ENCODE assay signal across 28 cellular contexts in the genomic region with DNA sequence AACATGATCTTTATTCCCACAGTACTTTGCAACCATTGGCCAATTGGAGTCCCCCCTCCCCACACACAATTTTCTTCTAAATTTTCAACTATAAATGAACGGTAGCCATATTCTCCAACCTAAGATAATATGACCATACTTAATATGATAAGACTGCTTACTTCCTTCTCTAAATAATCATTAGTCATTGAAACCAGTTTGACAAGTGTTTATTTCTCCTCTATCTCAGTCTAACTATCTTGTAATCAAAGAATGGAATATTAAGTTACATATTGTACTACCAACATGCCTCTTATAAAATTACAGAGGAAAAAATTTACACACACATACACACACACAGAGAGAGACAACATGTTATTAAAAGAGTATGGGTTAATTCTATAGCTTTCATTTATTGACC.
"Had no signal": no experiment of that assay in that cellular context is flagged by ENCODE, and none has a peak within 500 bp of the region (broad histone marks: within the 10 kb centered on the region; RNA-seq: fewer than 3 reads in every experiment).

No MANE protein-coding gene starts in this region.

- H3K9me3 ChIP-seq: neutrophil, pancreas, prostate gland, right lobe of liver, sigmoid colon, suprapubic skin, testis, tibial artery, transverse colon, upper lobe of right lung, uterus had no signal

- H3K4me3 ChIP-seq: pancreas, prostate gland, right lobe of liver, sigmoid colon, smooth muscle cell, spleen, suprapubic skin, testis, tibial artery, transverse colon, upper lobe of right lung, uterus had no signal

- H3K27ac ChIP-seq: neutrophil, pancreas, prostate gland, right lobe of liver, sigmoid colon, spleen, suprapubic skin, testis, tibial artery, transverse colon, upper lobe of right lung, uterus had no signal

- ATAC-seq: naive thymus-derived CD8-positive, alpha-beta T cell; natural killer cell treated with Interleukin-12 subunit alpha and Interleukin-12 subunit beta and Interleukin-15 and Interleukin-18, amount 100 ng/mL, for 72 hours; pancreas; right cardiac atrium; right lobe of liver; stimulated activated memory B cell treated with anti-CD40 and anti-IgM and Interleukin-4, amounts not matched to agents 10 μg/mL and 1 μg/mL and 100 μg/mL, for 72 hours; stimulated activated naive CD8-positive, alpha-beta T cell treated with anti-CD3 and anti-CD28 coated beads, Interleukin-15, amount 100 ng/mL, for 72 hours; stimulated activated naive CD8-positive, alpha-beta T cell treated with anti-CD3 and anti-CD28 coated beads, Interleukin-15, Interleukin-2, amounts not matched to agents 100 U/mL and 50 U/mL, for 24 hours; upper lobe of right lung had no signal

- H3K27me3 ChIP-seq: neutrophil, pancreas, sigmoid colon, spleen, suprapubic skin, testis, tibial artery, transverse colon, upper lobe of right lung, uterus had no signal

- DNase-seq: naive thymus-derived CD8-positive, alpha-beta T cell; nephron progenitor cell; nucleus accumbens; pancreas; right cardiac atrium; right lobe of liver; sigmoid colon; spleen; stimulated activated CD4-positive, alpha-beta T cell treated with anti-CD3 and anti-CD28 coated beads, Interleukin-12 subunit alpha, Interleukin-12 subunit beta, amount 100 ng/mL, for 4 hours; stimulated activated CD4-positive, alpha-beta T cell treated with anti-CD3 and anti-CD28 coated beads, Interleukin-1b, Interleukin-23, amount 100 ng/mL, for 48 hours; stimulated activated CD4-positive, alpha-beta T cell treated with anti-CD3 and anti-CD28 coated beads, Interleukin-4, amount 100 ng/mL, for 1 hour; stimulated activated CD4-positive, alpha-beta T cell treated with anti-CD3 and anti-CD28 coated beads, Interleukin-4, amount 100 ng/mL, for 4 hours; stimulated activated CD8-positive, alpha-beta memory T cell treated with anti-CD3 and anti-CD28 coated beads, Interleukin-4, amount 100 ng/mL, for 48 hours; stimulated activated naive CD4-positive, alpha-beta T cell; stimulated activated naive CD8-positive, alpha-beta T cell treated with anti-CD3 and anti-CD28 coated beads, Interleukin-15, amount 100 ng/mL, for 72 hours; stimulated activated naive CD8-positive, alpha-beta T cell treated with anti-CD3 and anti-CD28 coated beads, Interleukin-15, Interleukin-2, amounts not matched to agents 100 U/mL and 50 U/mL, for 24 hours; substantia nigra; testis; tibial artery; transverse colon; upper lobe of right lung; uterus had no signal

- H3K4me1 ChIP-seq: pancreas, prostate gland, right lobe of liver, sigmoid colon, spleen, suprapubic skin, testis, tibial artery, transverse colon, upper lobe of right lung, uterus had no signal

- H3K36me3 ChIP-seq: neutrophil, pancreas, prostate gland, right lobe of liver, sigmoid colon, spleen, suprapubic skin, tibial artery, transverse colon, upper lobe of right lung, uterus had no signal

- H3K4me2 ChIP-seq: smooth muscle cell had no signal
